ENCODE assay signal across 30 cellular contexts in the genomic region with DNA sequence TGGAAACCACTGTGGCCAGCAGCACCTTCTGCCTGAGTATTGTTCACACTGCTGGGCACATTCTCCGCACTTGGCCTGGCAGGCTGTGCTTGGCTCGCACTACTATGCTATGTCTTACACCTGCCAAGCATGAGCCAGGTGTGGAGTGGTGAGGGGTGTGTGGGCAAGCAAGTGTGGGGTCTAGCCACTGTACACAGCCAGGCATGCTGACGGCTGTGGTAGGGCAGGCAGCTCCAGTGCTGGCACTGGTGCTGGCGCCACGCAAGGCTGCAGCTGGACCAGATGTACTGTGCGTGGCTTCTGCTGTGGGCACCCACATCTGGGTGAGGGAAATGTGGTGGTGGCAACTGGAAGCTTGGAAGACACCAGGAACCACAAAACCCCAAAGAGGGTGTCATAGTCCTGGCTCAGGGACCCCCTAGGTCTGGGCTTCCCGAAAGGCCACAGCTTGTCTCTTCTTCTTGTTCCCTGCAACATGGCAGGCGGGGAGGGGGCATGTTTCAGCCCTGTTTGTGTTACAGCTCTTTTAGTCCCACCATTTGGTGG.
"Had no signal": no experiment of that assay in that cellular context is flagged by ENCODE, and none has a peak within 500 bp of the region (broad histone marks: within the 10 kb centered on the region; RNA-seq: fewer than 3 reads in every experiment).

No MANE protein-coding gene starts in this region.

- H3K27ac Mint-ChIP-seq: activated CD4-positive, alpha-beta memory T cell treated with anti-CD3 and anti-CD28 coated beads for 36 hours; activated CD4-positive, alpha-beta T cell treated with anti-CD3 and anti-CD28 coated beads for 36 hours; activated CD4-positive, alpha-beta T cell treated with anti-CD3 and anti-CD28 coated beads, Interleukin-2, amount 10 ng/mL, durations not matched to agents 24 days and 14 days; activated CD8-positive, alpha-beta memory T cell treated with anti-CD3 and anti-CD28 coated beads, Interleukin-2, amount 10 ng/mL, durations not matched to agents 7 days and 5 days; activated CD8-positive, alpha-beta T cell treated with anti-CD3 and anti-CD28 coated beads, Interleukin-2, amount 10 ng/mL, durations not matched to agents 7 days and 5 days; activated naive CD4-positive, alpha-beta T cell treated with anti-CD3 and anti-CD28 coated beads for 36 hours; activated naive CD4-positive, alpha-beta T cell treated with anti-CD3 and anti-CD28 coated beads, Interleukin-2, amount 50 U/mL, for 24 hours; activated naive CD8-positive, alpha-beta T cell treated with anti-CD3 and anti-CD28 coated beads for 36 hours; activated naive CD8-positive, alpha-beta T cell treated with anti-CD3 and anti-CD28 coated beads, Interleukin-2, amount 50 U/mL, for 24 hours; activated T-helper 1 cell treated with anti-CD3 and anti-CD28 coated beads, Interleukin-12 subunit alpha, Interleukin-12 subunit beta, Interleukin-2, Interleukin-4 antibody, amounts not matched to agents 30 ng/mL and 10 ng/mL and 1 ng/mL, durations not matched to agents 14 hours and 24 hours and 36 hours; activated T-helper 2 cell treated with anti-CD3 and anti-CD28 coated beads, Interferon-gamma antibody, Interleukin-2, Interleukin-4, amounts not matched to agents 10 μg/mL and 5 μg/mL and 100 μg/mL, durations not matched to agents 14 hours and 24 hours and 36 hours; effector memory CD8-positive, alpha-beta T cell had no signal

- H3K36me3 ChIP-seq: adrenal gland had no signal

- H3K9me3 ChIP-seq: adrenal gland, body of pancreas had no signal

- H3K4me3 ChIP-seq: adrenal gland, body of pancreas had no signal

- H3K27me3 ChIP-seq: adrenal gland, body of pancreas had no signal

- H3K4me1 ChIP-seq: adrenal gland, body of pancreas had no signal

- H3K4me3 Mint-ChIP-seq: activated CD4-positive, alpha-beta memory T cell treated with anti-CD3 and anti-CD28 coated beads for 36 hours; activated CD4-positive, alpha-beta T cell treated with anti-CD3 and anti-CD28 coated beads for 36 hours; activated CD4-positive, alpha-beta T cell treated with anti-CD3 and anti-CD28 coated beads, Interleukin-2, amount 10 ng/mL, durations not matched to agents 24 days and 14 days; activated CD8-positive, alpha-beta memory T cell treated with anti-CD3 and anti-CD28 coated beads, Interleukin-2, amount 10 ng/mL, durations not matched to agents 7 days and 5 days; activated CD8-positive, alpha-beta T cell treated with anti-CD3 and anti-CD28 coated beads, Interleukin-2, amount 10 ng/mL, durations not matched to agents 7 days and 5 days; activated naive CD4-positive, alpha-beta T cell treated with anti-CD3 and anti-CD28 coated beads for 36 hours; activated naive CD4-positive, alpha-beta T cell treated with anti-CD3 and anti-CD28 coated beads, Interleukin-2, amount 50 U/mL, for 24 hours; activated naive CD8-positive, alpha-beta T cell treated with anti-CD3 and anti-CD28 coated beads for 36 hours; activated naive CD8-positive, alpha-beta T cell treated with anti-CD3 and anti-CD28 coated beads, Interleukin-2, amount 50 U/mL, for 24 hours; activated T-helper 1 cell treated with anti-CD3 and anti-CD28 coated beads, Interleukin-12 subunit alpha, Interleukin-12 subunit beta, Interleukin-2, Interleukin-4 antibody, amounts not matched to agents 30 ng/mL and 10 ng/mL and 1 ng/mL, durations not matched to agents 14 hours and 24 hours and 36 hours; effector memory CD8-positive, alpha-beta T cell had no signal

- H3K27me3 Mint-ChIP-seq: activated CD4-positive, alpha-beta memory T cell treated with anti-CD3 and anti-CD28 coated beads for 36 hours; activated CD4-positive, alpha-beta T cell treated with anti-CD3 and anti-CD28 coated beads for 36 hours; activated CD4-positive, alpha-beta T cell treated with anti-CD3 and anti-CD28 coated beads, Interleukin-2, amount 10 ng/mL, durations not matched to agents 24 days and 14 days; activated CD8-positive, alpha-beta memory T cell treated with anti-CD3 and anti-CD28 coated beads, Interleukin-2, amount 10 ng/mL, durations not matched to agents 7 days and 5 days; activated naive CD4-positive, alpha-beta T cell treated with anti-CD3 and anti-CD28 coated beads, Interleukin-2, amount 50 U/mL, for 24 hours; activated naive CD8-positive, alpha-beta T cell treated with anti-CD3 and anti-CD28 coated beads for 36 hours; activated naive CD8-positive, alpha-beta T cell treated with anti-CD3 and anti-CD28 coated beads, Interleukin-2, amount 50 U/mL, for 24 hours; effector memory CD8-positive, alpha-beta T cell had no signal

- H3K9me3 Mint-ChIP-seq: activated CD4-positive, alpha-beta memory T cell treated with anti-CD3 and anti-CD28 coated beads for 36 hours; activated naive CD8-positive, alpha-beta T cell treated with anti-CD3 and anti-CD28 coated beads, Interleukin-2, amount 50 U/mL, for 24 hours; activated T-helper 1 cell treated with anti-CD3 and anti-CD28 coated beads, Interleukin-12 subunit alpha, Interleukin-12 subunit beta, Interleukin-2, Interleukin-4 antibody, amounts not matched to agents 30 ng/mL and 10 ng/mL and 1 ng/mL, durations not matched to agents 14 hours and 24 hours and 36 hours; effector memory CD8-positive, alpha-beta T cell had no signal

- H3K4me1 Mint-ChIP-seq: activated CD4-positive, alpha-beta T cell treated with anti-CD3 and anti-CD28 coated beads for 36 hours had no signal

- DNase-seq: activated CD4-positive, alpha-beta memory T cell treated with anti-CD3 and anti-CD28 coated beads for 36 hours; activated CD4-positive, alpha-beta T cell treated with anti-CD3 and anti-CD28 coated beads for 36 hours; activated CD4-positive, alpha-beta T cell treated with anti-CD3 and anti-CD28 coated beads, Interleukin-2, amount 10 ng/mL, durations not matched to agents 24 days and 14 days; activated CD4-positive, CD25-positive, alpha-beta regulatory T cell; activated CD4-positive, CD25-positive, alpha-beta regulatory T cell treated with anti-CD3 and anti-CD28 coated beads, Interleukin-2, amount 50 U/mL, for 72 hours; activated CD8-positive, alpha-beta memory T cell treated with anti-CD3 and anti-CD28 coated beads, Interleukin-2, amount 10 ng/mL, durations not matched to agents 7 days and 5 days; activated CD8-positive, alpha-beta memory T cell treated with anti-CD3 and anti-CD28 coated beads, Interleukin-2, amount 50 U/mL, for 4 hours; activated CD8-positive, alpha-beta T cell treated with anti-CD3 and anti-CD28 coated beads, Interleukin-2, amount 10 ng/mL, durations not matched to agents 7 days and 5 days; activated effector memory CD4-positive, alpha-beta T cell treated with anti-CD3 and anti-CD28 coated beads, Interleukin-2, amount 50 U/mL, for 16 hours; activated naive CD4-positive, alpha-beta T cell treated with anti-CD3 and anti-CD28 coated beads for 36 hours; activated naive CD8-positive, alpha-beta T cell treated with anti-CD3 and anti-CD28 coated beads for 36 hours; activated naive CD8-positive, alpha-beta T cell treated with anti-CD3 and anti-CD28 coated beads, Interleukin-2, amount 50 U/mL, for 24 hours; activated T-cell treated with anti-CD3 and anti-CD28 coated beads, Interleukin-2, amount 50 U/mL, for 1 hour; activated T-cell treated with anti-CD3 and anti-CD28 coated beads, Interleukin-2, amount 50 U/mL, for 48 hours; adrenal gland; amygdala; aorta; body of pancreas; caudate nucleus; cortex of kidney; dermis blood vessel endothelial cell; effector CD4-positive, alpha-beta T cell; effector memory CD8-positive, alpha-beta T cell; foreskin fibroblast; T-helper 2 cell had no signal

- H3K27ac ChIP-seq: adrenal gland, body of pancreas, epithelial cell of prostate had no signal

- ATAC-seq: activated CD4-positive, alpha-beta T cell treated with anti-CD3 and anti-CD28 coated beads for 36 hours; activated CD8-positive, alpha-beta memory T cell treated with anti-CD3 and anti-CD28 coated beads, Interleukin-2, amount 10 ng/mL, durations not matched to agents 7 days and 5 days; activated CD8-positive, alpha-beta T cell treated with anti-CD3 and anti-CD28 coated beads, Interleukin-2, amount 10 ng/mL, durations not matched to agents 7 days and 5 days; activated naive CD8-positive, alpha-beta T cell treated with anti-CD3 and anti-CD28 coated beads, Interleukin-2, amount 50 U/mL, for 24 hours; body of pancreas; effector memory CD8-positive, alpha-beta T cell; esophagus mucosa had no signal
